In the genomic region with DNA sequence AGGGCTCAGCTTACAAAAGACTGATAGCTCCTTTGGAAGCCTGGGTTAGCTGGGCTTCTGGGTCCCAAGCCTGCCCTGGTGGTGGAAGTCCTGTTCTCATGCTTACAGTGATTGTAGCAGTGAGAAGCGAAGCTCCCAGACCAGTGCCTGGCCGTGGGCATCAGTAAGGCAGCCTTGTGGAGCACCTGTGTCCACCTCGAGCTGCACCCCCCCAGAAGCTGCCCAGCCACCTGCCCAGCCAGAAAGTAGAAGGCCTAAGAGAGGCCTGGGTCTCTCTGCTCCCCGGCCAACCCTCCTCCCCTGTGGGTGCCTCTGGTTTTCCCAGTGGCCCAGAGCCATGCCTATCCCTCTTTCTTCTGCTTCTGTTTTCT, we compare ENCODE assay signal across 24 cellular contexts. TPM values are rescaled to one million over a fixed set of nuclear protein-coding genes. Genes with fewer than 3 reads are reported as not detected.
DNase-seq lines count a peak whose midpoint lies in the region; ATAC-seq, FAIRE-seq and TF ChIP-seq lines count a peak whose summit lies in the region.
"Had no signal": no experiment of that assay in that cellular context is flagged by ENCODE, and none has a peak within 500 bp of the region (broad histone marks: within the 10 kb centered on the region; RNA-seq: fewer than 3 reads in every experiment).

No MANE protein-coding gene starts in this region.

- H2AFZ ChIP-seq in neuronal stem cell (ENCODE audit: low read length) (no peak overlapping the region), GM23248 (no peak overlapping the region), HepG2 (ENCODE audit: low read length) (no peak overlapping the region)

- H3K14ac ChIP-seq in neuronal stem cell (ENCODE audit: low read length), result no peak overlapping the region

- in situ Hi-C loops in GM23248 (cut with MboI), result no loop called here
- in situ Hi-C loops in HepG2 (cut with HindIII; ENCODE audit: extremely low pct_ligation_motif_present, low pct_unique_long_range_greater_than_20kb), result no loop called here

- H3K4me3 ChIP-seq in neuronal stem cell (ENCODE audit: low read length in 2 of 2) (no peak overlapping the region), GM23248 (no peak overlapping the region), HepG2 (replicated peaks in 1 of 3; ENCODE audit: insufficient read depth in 1 of 3, low read depth in 2 of 3, low read length in 3 of 3) (no peak overlapping the region)
- H3K4me3 ChIP-seq: SJSA1 had no signal

- TF ChIP-seq POLR2A in HepG2 (IDR thresholded peaks at IDR 0.05; ENCODE audit: insufficient read depth in 1 of 2, low read depth in 2 of 2, low read length in 2 of 2), result no peak

- peaks cover 48% of the 10 kb centered on the region for H3K27me3 Mint-ChIP-seq in stimulated activated naive CD8-positive, alpha-beta T cell treated with anti-CD3 and anti-CD28 coated beads, Interleukin-15, amount 100 ng/mL, for 72 hours

- H3K4me1 ChIP-seq in neuronal stem cell (ENCODE audit: control insufficient read depth in 2 of 2, insufficient read depth in 1 of 2, low read depth in 1 of 2, low read length in 2 of 2) (peaks cover 38 to 39% of the 10 kb centered on the region in 2 donors), GM23248 (ENCODE audit: insufficient read depth) (peaks cover 21% of the 10 kb centered on the region), HepG2 (ENCODE audit: insufficient read depth, low read length) (peaks cover 9% of the 10 kb centered on the region; the same call in 1 of the 2 replicates)

- H3K9me3 ChIP-seq in neuronal stem cell (replicated peaks in 1 of 2; ENCODE audit: control insufficient read depth in 2 of 2, insufficient read depth in 1 of 2, low read depth in 1 of 2, low read length in 2 of 2), result no peaks in the 10 kb centered on the region
- H3K9me3 ChIP-seq in GM23248 (ENCODE audit: low read depth), result no peaks in the 10 kb centered on the region
- no peaks in the 10 kb centered on the region for H3K9me3 ChIP-seq in HepG2 (ENCODE audit: low read length)
- H3K9me3 ChIP-seq: SJSA1 had no signal

- no peak overlapping the region for H3K23ac ChIP-seq in neuronal stem cell (ENCODE audit: low read depth, low read length, poor library complexity)

- no peaks in the 10 kb centered on the region for H3K4me1 Mint-ChIP-seq in stimulated activated naive CD8-positive, alpha-beta T cell treated with anti-CD3 and anti-CD28 coated beads, Interleukin-15, amount 100 ng/mL, for 72 hours

- no peak overlapping the region for H3K18ac ChIP-seq in neuronal stem cell (ENCODE audit: low read length)

- H3K27ac Mint-ChIP-seq in stimulated activated naive CD8-positive, alpha-beta T cell treated with anti-CD3 and anti-CD28 coated beads, Interleukin-15, amount 100 ng/mL, for 72 hours, result no peak overlapping the region

- H3K4me3 Mint-ChIP-seq in stimulated activated naive CD8-positive, alpha-beta T cell treated with anti-CD3 and anti-CD28 coated beads, Interleukin-15, amount 100 ng/mL, for 72 hours, result no peak overlapping the region

- TF ChIP-seq EP300 in HepG2 (IDR thresholded peaks at IDR 0.05; ENCODE audit: low read depth in 2 of 2, low read length in 2 of 2), result no peak
- TF ChIP-seq EP300 in HepG2 (CRISPR knock-in tag; IDR thresholded peaks at IDR 0.05; ENCODE audit: borderline replicate concordance), result no peak

- H3K27ac ChIP-seq in neuronal stem cell (replicated peaks; ENCODE audit: low read length) (no peak overlapping the region), GM23248 (no peak overlapping the region), HepG2 (ENCODE audit: extremely low read length, insufficient read depth, low read length) (no peak overlapping the region)
- H3K27ac ChIP-seq: HL-60, SJSA1 had no signal

- H3K36me3 ChIP-seq in neuronal stem cell (replicated peaks in 1 of 2; ENCODE audit: control insufficient read depth in 2 of 2, insufficient read depth in 2 of 2, low read length in 2 of 2) (peaks cover 0 to 24% of the 10 kb centered on the region in 2 donors), GM23248 (ENCODE audit: low read depth) (no peaks in the 10 kb centered on the region), HepG2 (replicated peaks in 1 of 2; ENCODE audit: control insufficient read depth in 1 of 2, insufficient read depth in 2 of 2, low read length in 2 of 2) (no peaks in the 10 kb centered on the region)

- no peak for TF ChIP-seq RAD21 in HepG2 (CRISPR knock-in tag; IDR thresholded peaks at IDR 0.05)

- H2BK5ac ChIP-seq in neuronal stem cell (ENCODE audit: low read length), result no peak overlapping the region

- no peak for DNase-seq in stimulated activated naive CD8-positive, alpha-beta T cell treated with anti-CD3 and anti-CD28 coated beads, Interleukin-15, amount 100 ng/mL, for 72 hours
- no peak for DNase-seq in stimulated activated naive CD8-positive, alpha-beta T cell treated with anti-CD3 and anti-CD28 coated beads, Interleukin-15, Interleukin-2, amounts not matched to agents 100 U/mL and 50 U/mL, for 24 hours
- DNase-seq in ecto neural progenitor cell (ENCODE audit: low spot score) (peak; percentile 35), neuronal stem cell (ENCODE audit: low spot score) (no peak), omental fat pad (ENCODE audit: low spot score) (no peak), GM23248 (no peak), HepG2 (ENCODE audit: low spot score) (no peak)
- DNase-seq: Calu3, DMS153, DND-41, GOT3, NCI-H1092, NCI-H1417 treated with DMSO at 0.1 percent for 48 hours, NCI-H1694 treated with DMSO at 0.1 percent for 48 hours, NCI-H2081, NCI-H2171, NCI-H226, NCI-H510A, NCI-H69, Right ventricle myocardium superior, RPMI8226 had no signal

- no peak overlapping the region for H2BK120ac ChIP-seq in neuronal stem cell (ENCODE audit: low read depth, low read length)

- H3K9me2 ChIP-seq in GM23248 (ENCODE audit: insufficient read depth), result no peaks in the 10 kb centered on the region

- peaks cover 16% of the 10 kb centered on the region for H3K79me1 ChIP-seq in neuronal stem cell (ENCODE audit: low read depth, low read length)

- H3F3A ChIP-seq in GM23248 (ENCODE audit: insufficient read depth), result no peaks in the 10 kb centered on the region

- BruUV-seq in HepG2 (replicated peaks; lab: Mats Ljungman, UMichigan), result no TSS peak

- H2BK12ac ChIP-seq in neuronal stem cell (ENCODE audit: low read length), result no peak overlapping the region

- POLR2A ChIA-PET in HepG2 (lab: Yijun Ruan, JAX), result no interaction called here

- H4K8ac ChIP-seq in neuronal stem cell (ENCODE audit: low read depth, low read length), result no peak overlapping the region

- H3K9ac ChIP-seq in neuronal stem cell (ENCODE audit: low read depth, low read length, poor library complexity) (no peak overlapping the region), GM23248 (no peak overlapping the region), HepG2 (ENCODE audit: insufficient read depth, low read depth, low read length) (no peak overlapping the region)

- H3K27me3 ChIP-seq in neuronal stem cell (ENCODE audit: control insufficient read depth in 3 of 3, insufficient read depth in 3 of 3, low read depth in 1 of 3, low read length in 3 of 3), result no peaks in the 10 kb centered on the region
- no peaks in the 10 kb centered on the region for H3K27me3 ChIP-seq in GM23248 (replicated peaks; ENCODE audit: insufficient read depth)
- H3K27me3 ChIP-seq in HepG2 (ENCODE audit: control insufficient read depth in 1 of 2, insufficient read depth in 2 of 2, low read length in 2 of 2), result peaks cover 7 to 65% of the 10 kb centered on the region in 2 experiments
- H3K27me3 ChIP-seq: SJSA1 had no signal

- H3K4me2 ChIP-seq in neuronal stem cell (ENCODE audit: insufficient read depth, low read length, poor library complexity, severe bottlenecking), result no peak overlapping the region
- H3K4me2 ChIP-seq in GM23248 (ENCODE audit: unreplicated experiment), result no peak overlapping the region
- no peak overlapping the region for H3K4me2 ChIP-seq in HepG2 (ENCODE audit: low read depth, low read length)

- CTCF ChIA-PET in HepG2 (lab: Yijun Ruan, JAX; ENCODE audit: low intra/inter-chr PET ratio, low total read pairs), result no interaction called here

- H3K9me3 Mint-ChIP-seq in stimulated activated naive CD8-positive, alpha-beta T cell treated with anti-CD3 and anti-CD28 coated beads, Interleukin-15, amount 100 ng/mL, for 72 hours, result no peaks in the 10 kb centered on the region

- H3K4ac ChIP-seq in neuronal stem cell (ENCODE audit: low read length), result no peak overlapping the region

- no peaks in the 10 kb centered on the region for H4K20me1 ChIP-seq in GM23248 (ENCODE audit: insufficient read depth)
- no peaks in the 10 kb centered on the region for H4K20me1 ChIP-seq in HepG2 (ENCODE audit: insufficient read depth, low read length)

- no peak overlapping the region for H4K91ac ChIP-seq in neuronal stem cell (ENCODE audit: low read depth, low read length, poor library complexity)

- WGBS in neuronal stem cell (ENCODE audit: extremely low coverage in 2 of 2, insufficient read length in 2 of 2, insufficient replicate concordance in 1 of 2), 2 donors, result no CpG with 5 or more reads among the region's 4 CpGs
- WGBS in GM23248 (ENCODE audit: low coverage in 1 of 2, low lambda C conversion rate in 2 of 2, missing lambda C conversion rate in 2 of 2), 2 experiments, result 89 to 98% methylated on average over 4 of the region's 4 CpGs
- 12% methylated on average over 2 of the region's 4 CpGs for WGBS in HepG2 (ENCODE audit: low lambda C conversion rate)

- TF ChIP-seq CTCF in omental fat pad (IDR thresholded peaks at IDR 0.05) (no peak), HepG2 (CRISPR knock-in tag; IDR thresholded peaks at IDR 0.05) (no peak)

- H3K79me2 ChIP-seq in GM23248 (ENCODE audit: insufficient read depth) (peaks cover 98% of the 10 kb centered on the region), HepG2 (ENCODE audit: insufficient read depth, low read length) (no peaks in the 10 kb centered on the region)

- no peak for FAIRE-seq in HepG2 (lab: Jason Lieb, UNC)
- FAIRE-seq: GM12892 had no signal

- intact Hi-C loops in HepG2 (cut with micrococcal nuclease; ENCODE audit: unreplicated experiment), result loop anchor here (5.0 kb wide), 1 partner anchor 509 kb away; no protein-coding TSS in a partner anchor

- ATAC-seq in stimulated activated naive CD8-positive, alpha-beta T cell treated with anti-CD3 and anti-CD28 coated beads, Interleukin-15, amount 100 ng/mL, for 72 hours, result peak; percentile 10
- no peak for ATAC-seq in stimulated activated naive CD8-positive, alpha-beta T cell treated with anti-CD3 and anti-CD28 coated beads, Interleukin-15, Interleukin-2, amounts not matched to agents 100 U/mL and 50 U/mL, for 24 hours
- ATAC-seq in omental fat pad (ENCODE audit: low FRiP score), result no peak
- no peak for ATAC-seq in HepG2

- no peak overlapping the region for H2BK15ac ChIP-seq in neuronal stem cell (ENCODE audit: low read length)

- peak overlapping the region; percentile 17 for H2AK5ac ChIP-seq in neuronal stem cell (ENCODE audit: low read depth, low read length)

RNA-seq across cellular contexts. Expression of a gene that starts 10.5 kb away (rescaled TPM):
- polyA plus RNA-seq in neuronal stem cell (2013, experiment 1 of 2), result 26.2 TPM
- polyA plus RNA-seq in neuronal stem cell (2013, experiment 2 of 2), result 27.3 TPM
- total RNA-seq in omental fat pad (1 to 10 TPM; 1.3 to 2.4 (median 1.4) TPM), HepG2 (2016; rRNA removed; fragmentation: Illumina TruSeq; extraction: Trizol) (not detected in 2 replicates)
- 5.1 and 8.3 TPM in 2 replicates for total RNA-seq in GM23248 (2014; rRNA removed; shearing (Covaris generic))
- polyA plus RNA-seq in GM23248 (2016; fragmentation: Nextera tagmentation; extraction: Ambion mirVana) (9.0 and 9.6 TPM in 2 replicates), HepG2 (2011; rRNA removed) (not detected in 2 replicates)
- total RNA-seq in HepG2 (2016; cell fraction: cytosol; rRNA removed; fragmentation: Illumina TruSeq; extraction: Trizol; ENCODE audit: low read depth), result not detected in 2 replicates
- not detected in 2 replicates for total RNA-seq in HepG2 (2016; cell fraction: insoluble cytoplasmic fraction; rRNA removed; fragmentation: Illumina TruSeq; extraction: Trizol)
- total RNA-seq in HepG2 (2016; cell fraction: membrane; rRNA removed; fragmentation: Illumina TruSeq; extraction: Trizol), result not detected in 2 replicates
- not detected in 2 replicates for total RNA-seq in HepG2 (2016; cell fraction: nucleus; rRNA removed; fragmentation: Illumina TruSeq; extraction: Trizol)
- polyA plus RNA-seq in HepG2 (2011; cell fraction: cytosol; rRNA removed), result not detected in 2 replicates
- not detected in 2 replicates for polyA plus RNA-seq in HepG2 (2011; cell fraction: nucleus; rRNA removed)
- not detected in 2 replicates for polyA plus RNA-seq in HepG2 (2012)
- not detected in 2 replicates for polyA plus RNA-seq in HepG2 (2016; cell fraction: cytosol; fragmentation: Illumina TruSeq; extraction: Trizol; ENCODE audit: low read depth)
- polyA plus RNA-seq in HepG2 (2016; cell fraction: insoluble cytoplasmic fraction; fragmentation: Illumina TruSeq; extraction: Trizol; ENCODE audit: low read depth), result not detected in 2 replicates
- polyA plus RNA-seq in HepG2 (2016; cell fraction: membrane; fragmentation: Illumina TruSeq; extraction: Trizol; ENCODE audit: low read depth), result not detected in 2 replicates
- polyA plus RNA-seq in HepG2 (2016; cell fraction: nucleus; fragmentation: Illumina TruSeq; extraction: Trizol; ENCODE audit: insufficient read depth, low read depth), result not detected in 2 replicates
- 0.98 TPM in 1 of 2 replicates, not detected in the other for polyA minus RNA-seq in HepG2 (2011; rRNA and poly(A)+ RNA removed; ENCODE audit: low replicate concordance)
- polyA minus RNA-seq in HepG2 (2011; cell fraction: cytosol; rRNA and poly(A)+ RNA removed), result not detected in 2 replicates
- polyA minus RNA-seq in HepG2 (2011; cell fraction: nucleus; rRNA and poly(A)+ RNA removed), result not detected in 2 replicates
